Comparison of ENCODE assay signal across 1 cellular context in genomic region chr17:64209983-64210382, GRCh38.
TF ChIP-seq lines count a peak whose summit lies in the region.

No MANE protein-coding gene starts in this region.

TF ChIP-seq in GM23338, 12 proteins besides CTCF, POLR2A, EP300 and RAD21 (continued from another document):
- no peak for TF ChIP-seq REST (IDR thresholded peaks at IDR 0.05; ENCODE audit: unreplicated experiment)
- no peak for TF ChIP-seq ZNF114 (CRISPR knock-in tag; IDR thresholded peaks at IDR 0.05)
- no peak for TF ChIP-seq STAT1 (IDR thresholded peaks at IDR 0.05; ENCODE audit: unreplicated experiment)
- TF ChIP-seq JUNB (IDR thresholded peaks at IDR 0.05; ENCODE audit: unreplicated experiment), result no peak
- no peak for TF ChIP-seq EZH2phosphoT487 (IDR thresholded peaks at IDR 0.05; ENCODE audit: unreplicated experiment)
- TF ChIP-seq NANOG (IDR thresholded peaks at IDR 0.05; ENCODE audit: borderline replicate concordance), result no peak
